ENCODE assay signal across 14 cellular contexts in the genomic region with DNA sequence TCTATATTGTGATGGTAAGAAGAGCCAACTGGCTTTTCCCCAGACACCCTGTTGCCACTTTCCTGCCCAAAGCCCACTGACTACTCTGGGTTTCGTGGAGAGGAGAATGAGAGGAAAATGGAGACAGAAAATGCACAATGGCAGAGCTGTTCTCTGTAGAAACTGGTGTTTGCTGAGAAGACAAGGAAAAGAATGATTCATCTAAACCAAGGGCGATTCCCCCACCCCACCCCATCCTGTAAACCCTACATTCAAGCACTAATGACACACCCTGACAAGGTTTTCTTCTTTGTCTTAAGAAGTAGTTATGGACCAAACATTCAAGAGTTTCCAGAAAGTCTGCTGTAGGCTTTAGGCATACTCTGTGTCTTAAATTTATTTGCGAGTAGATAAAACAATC.
DNase-seq lines count a peak whose midpoint lies in the region; ATAC-seq, FAIRE-seq and TF ChIP-seq lines count a peak whose summit lies in the region.
"Had no signal": no experiment of that assay in that cellular context is flagged by ENCODE, and none has a peak within 500 bp of the region (broad histone marks: within the 10 kb centered on the region; RNA-seq: fewer than 3 reads in every experiment).

No MANE protein-coding gene starts in this region.

- no peaks in the 10 kb centered on the region for H3K27me3 Mint-ChIP-seq in CD4-positive, CD25-positive, alpha-beta regulatory T cell

- no peak overlapping the region for H2AK5ac ChIP-seq in mesenchymal stem cell (ENCODE audit: low read length, severe bottlenecking)

- H3K4me1 ChIP-seq in CD4-positive, CD25-positive, alpha-beta regulatory T cell (ENCODE audit: control insufficient read depth, insufficient read depth, low read length, poor library complexity, severe bottlenecking) = peaks cover 10% of the 10 kb centered on the region
- H3K4me1 ChIP-seq in RWPE2 (ENCODE audit: insufficient read depth, poor library complexity, severe bottlenecking) = peaks cover 27% of the 10 kb centered on the region
- no peaks in the 10 kb centered on the region for H3K4me1 ChIP-seq in mesenchymal stem cell (ENCODE audit: control insufficient read depth, insufficient read depth, low read depth, low read length)
- H3K4me1 ChIP-seq: colonic mucosa had no signal

- H3K9ac ChIP-seq in mesenchymal stem cell (ENCODE audit: low read length) = no peak overlapping the region

- H3K36me3 Mint-ChIP-seq in CD4-positive, CD25-positive, alpha-beta regulatory T cell = peaks cover 36% of the 10 kb centered on the region

- FAIRE-seq in GM12891 (lab: Jason Lieb, UNC) = no peak
- FAIRE-seq: K562 had no signal

- no peak overlapping the region for H2BK5ac ChIP-seq in mesenchymal stem cell (ENCODE audit: low read depth, low read length, poor library complexity, severe bottlenecking)

- H2BK15ac ChIP-seq in mesenchymal stem cell (ENCODE audit: low read depth, poor library complexity, severe bottlenecking) = no peak overlapping the region

- H3K27me3 ChIP-seq in CD4-positive, CD25-positive, alpha-beta regulatory T cell (ENCODE audit: control insufficient read depth, insufficient read depth, low read length) = no peaks in the 10 kb centered on the region
- no peaks in the 10 kb centered on the region for H3K27me3 ChIP-seq in RWPE2 (ENCODE audit: insufficient read depth, poor library complexity, severe bottlenecking)
- H3K27me3 ChIP-seq in mesenchymal stem cell (ENCODE audit: control insufficient read depth in 1 of 2, insufficient read depth in 1 of 2, low read length in 2 of 2) = no peaks in the 10 kb centered on the region
- H3K27me3 ChIP-seq: colonic mucosa had no signal

- in situ Hi-C loops in astrocyte of the spinal cord (cut with HindIII; ENCODE audit: low sequenced_read_pairs) = no loop called here

- ATAC-seq in CD4-positive, CD25-positive, alpha-beta regulatory T cell (ENCODE audit: low read depth in 2 of 2) = no peak
- ATAC-seq in RWPE2 (ENCODE audit: low read depth) (peak; percentile 74), left colon (no peak), GM19455 (IDR thresholded peaks at IDR 0.05; ENCODE audit: unreplicated experiment) (no peak), GM21619 (IDR thresholded peaks at IDR 0.05; ENCODE audit: unreplicated experiment) (no peak)
- ATAC-seq: K562, mucosa of descending colon had no signal

- no peak overlapping the region for H3K27ac ChIP-seq in CD4-positive, CD25-positive, alpha-beta regulatory T cell (ENCODE audit: insufficient read depth, low read length, poor library complexity, severe bottlenecking)
- H3K27ac ChIP-seq in RWPE2 (ENCODE audit: poor library complexity, severe bottlenecking) (peak overlapping the region; percentile 85), mesenchymal stem cell (ENCODE audit: low read length, poor library complexity, severe bottlenecking) (no peak overlapping the region)
- H3K27ac ChIP-seq: C4-2B, colonic mucosa had no signal

- no peaks in the 10 kb centered on the region for H3K9me3 ChIP-seq in CD4-positive, CD25-positive, alpha-beta regulatory T cell (ENCODE audit: control insufficient read depth in 2 of 2, low read length in 2 of 2)
- H3K9me3 ChIP-seq in RWPE2 (ENCODE audit: severe bottlenecking) (peaks cover 2% of the 10 kb centered on the region), mesenchymal stem cell (ENCODE audit: control insufficient read depth, low read length) (no peaks in the 10 kb centered on the region)
- H3K9me3 ChIP-seq: colonic mucosa, mucosa of descending colon had no signal

- peak overlapping the region; percentile 66 to 96 (median 83) for H3K27ac Mint-ChIP-seq in CD4-positive, CD25-positive, alpha-beta regulatory T cell

- H3K4me1 Mint-ChIP-seq in CD4-positive, CD25-positive, alpha-beta regulatory T cell = peaks cover 5 to 31% (median 21%) of the 10 kb centered on the region in 4 donors

- H4K8ac ChIP-seq in mesenchymal stem cell (ENCODE audit: low read length) = no peak overlapping the region

- H3K14ac ChIP-seq in mesenchymal stem cell (ENCODE audit: low read length in 2 of 2) = no peak overlapping the region

- no peak overlapping the region for H3K4me2 ChIP-seq in mesenchymal stem cell (ENCODE audit: low read length, poor library complexity, severe bottlenecking)

- no peak for TF ChIP-seq POLR2A in GM12891 (IDR thresholded peaks at IDR 0.05; ENCODE audit: low read depth, low read length)

- peaks cover 3% of the 10 kb centered on the region for H3K36me3 ChIP-seq in CD4-positive, CD25-positive, alpha-beta regulatory T cell (ENCODE audit: control insufficient read depth, insufficient read depth, low read length)
- H3K36me3 ChIP-seq in RWPE2 (ENCODE audit: low read depth) (peaks cover 4% of the 10 kb centered on the region; the same call in 1 of the 2 replicates), mesenchymal stem cell (ENCODE audit: control insufficient read depth in 1 of 2, insufficient read depth in 2 of 2, low read depth in 1 of 2, low read length in 2 of 2) (peaks cover 0 to 5% of the 10 kb centered on the region in 2 experiments)
- H3K36me3 ChIP-seq: colonic mucosa had no signal

- H4K91ac ChIP-seq in mesenchymal stem cell (ENCODE audit: low read length) = no peak overlapping the region

- no peak overlapping the region for H3K4ac ChIP-seq in mesenchymal stem cell (ENCODE audit: low read depth in 1 of 2, low read length in 2 of 2)

- peaks cover 1% of the 10 kb centered on the region for H3K79me1 ChIP-seq in mesenchymal stem cell (replicated peaks; ENCODE audit: low read length, poor library complexity, severe bottlenecking)

- TF ChIP-seq CTCF in RWPE2 (IDR thresholded peaks at IDR 0.05; ENCODE audit: poor library complexity, severe bottlenecking) (no peak), astrocyte of the spinal cord (IDR thresholded peaks at IDR 0.05; ENCODE audit: low read depth, low read length) (no peak)

- 100% methylated on average over 1 of the region's 3 CpGs for WGBS in mesenchymal stem cell

- H3K23ac ChIP-seq in mesenchymal stem cell (ENCODE audit: low read length in 2 of 2) = no peak overlapping the region

- no peak overlapping the region for H3K18ac ChIP-seq in mesenchymal stem cell (ENCODE audit: low read depth in 1 of 2, low read length in 2 of 2)

- no peak overlapping the region for H2AFZ ChIP-seq in mesenchymal stem cell (ENCODE audit: low read depth, low read length)

- peak in 1 of 3 donors; percentile 65 for DNase-seq in CD4-positive, CD25-positive, alpha-beta regulatory T cell
- no peak for DNase-seq in RWPE2 (ENCODE audit: low spot score)
- DNase-seq in astrocyte of the spinal cord (ENCODE audit: low read depth, low spot score) = peak; percentile 29
- peak; percentile 14 for DNase-seq in mesenchymal stem cell
- DNase-seq in GM12891 (ENCODE audit: insufficient read length, low spot score) = no peak
- DNase-seq in left colon = no peak
- DNase-seq: colonic mucosa, mucosa of descending colon, NCI-H2107, retina had no signal

- H2BK120ac ChIP-seq in mesenchymal stem cell (ENCODE audit: low read depth, low read length) = no peak overlapping the region

- no peak overlapping the region for H3K4me3 ChIP-seq in CD4-positive, CD25-positive, alpha-beta regulatory T cell (ENCODE audit: low read depth, low read length)
- no peak overlapping the region for H3K4me3 ChIP-seq in RWPE2 (ENCODE audit: severe bottlenecking)
- H3K4me3 ChIP-seq in astrocyte of the spinal cord (ENCODE audit: low read depth, low read length) = no peak overlapping the region
- no peak overlapping the region for H3K4me3 ChIP-seq in mesenchymal stem cell (ENCODE audit: insufficient read depth in 1 of 2, low read depth in 1 of 2, low read length in 2 of 2)
- H3K4me3 ChIP-seq: colonic mucosa, K562, mucosa of descending colon had no signal

- no peak overlapping the region for H3K4me3 Mint-ChIP-seq in CD4-positive, CD25-positive, alpha-beta regulatory T cell

- intact Hi-C loops in left colon (cut with DNase I, micrococcal nuclease) = no loop called here

- peaks cover 0 to 1% (median 0%) of the 10 kb centered on the region in 7 donors for H3K9me3 Mint-ChIP-seq in CD4-positive, CD25-positive, alpha-beta regulatory T cell

- H2BK12ac ChIP-seq in mesenchymal stem cell (ENCODE audit: low read length in 2 of 2) = no peak overlapping the region

TF ChIP-seq in GM12891, 5 proteins besides CTCF, POLR2A, EP300 and RAD21:
- no peak for TF ChIP-seq SPI1 (IDR thresholded peaks at IDR 0.05; ENCODE audit: low read depth, low read length)
- TF ChIP-seq POLR2AphosphoS5 (IDR thresholded peaks at IDR 0.05; ENCODE audit: low read depth, low read length) = no peak
- TF ChIP-seq PAX5 (IDR thresholded peaks at IDR 0.05; ENCODE audit: insufficient read depth, low read length, severe bottlenecking) = no peak
- no peak for TF ChIP-seq POU2F2 (IDR thresholded peaks at IDR 0.05; ENCODE audit: low read depth, low read length)
- TF ChIP-seq TAF1 (IDR thresholded peaks at IDR 0.05; ENCODE audit: low read depth, low read length) = no peak

Comparison
In these comparisons a context has a peak if more than half of its experiments do, and no peak if none do; other contexts are left out.
1. DNase-seq: peak in astrocyte of the spinal cord (single experiment) and mesenchymal stem cell (single experiment); none in RWPE2 (single experiment), GM12891 (single experiment) and left colon (0 of 2).